ENCODE assay signal across 33 cellular contexts in the genomic region with DNA sequence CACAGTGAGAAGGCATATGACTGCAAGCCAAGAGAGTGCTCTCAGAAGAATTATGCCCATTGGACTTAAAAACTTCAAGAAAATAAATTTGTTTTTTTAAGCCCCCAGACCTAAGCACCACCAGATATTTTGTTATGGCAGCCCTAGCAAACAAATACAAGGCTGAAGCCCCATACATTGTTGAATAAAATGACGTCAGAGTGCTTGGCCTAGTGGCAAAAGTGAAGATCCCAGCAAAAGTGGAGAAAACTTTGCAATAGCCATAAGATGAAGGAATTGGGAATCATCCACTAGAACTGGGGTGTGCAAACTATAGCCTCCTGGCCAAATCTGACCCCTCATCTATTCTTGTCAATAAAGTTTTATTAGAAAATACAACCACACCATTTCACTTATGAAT.
"Had no signal": no experiment of that assay in that cellular context is flagged by ENCODE, and none has a peak within 500 bp of the region (broad histone marks: within the 10 kb centered on the region; RNA-seq: fewer than 3 reads in every experiment).

No MANE protein-coding gene starts in this region.

- ATAC-seq: activated naive CD4-positive, alpha-beta T cell treated with anti-CD3 and anti-CD28 coated beads, Interleukin-2, amount 50 U/mL, for 72 hours; activated naive CD8-positive, alpha-beta T cell treated with anti-CD3 and anti-CD28 coated beads, Interleukin-2, amount 50 U/mL, for 24 hours; activated T-cell treated with anti-CD3 and anti-CD28 coated beads, Interleukin-2, amount 50 U/mL, for 4 hours; activated T-cell treated with anti-CD3 and anti-CD28 coated beads, Interleukin-2, amount 50 U/mL, for 72 hours; activated T-helper 17 cell treated with anti-CD3 and anti-CD28 coated beads, Interleukin-2, amount 50 U/mL, for 72 hours; body of pancreas had no signal

- DNase-seq: activated effector memory CD4-positive, alpha-beta T cell treated with anti-CD3 and anti-CD28 coated beads, Interleukin-2, amount 50 U/mL, for 16 hours; activated effector memory CD4-positive, alpha-beta T cell treated with Interleukin-2 at 50 U/mL for 16 hours; activated gamma-delta T cell; activated gamma-delta T cell treated with Interleukin-2 at 50 U/mL for 16 hours; activated naive CD4-positive, alpha-beta T cell; activated naive CD4-positive, alpha-beta T cell treated with anti-CD3 and anti-CD28 coated beads for 36 hours; activated naive CD4-positive, alpha-beta T cell treated with anti-CD3 and anti-CD28 coated beads, Interleukin-2, amount 10 ng/mL, durations not matched to agents 7 days and 5 days; activated naive CD4-positive, alpha-beta T cell treated with anti-CD3 and anti-CD28 coated beads, Interleukin-2, amount 50 U/mL, for 16 hours; activated naive CD4-positive, alpha-beta T cell treated with Interleukin-2 at 50 U/mL for 16 hours; activated naive CD8-positive, alpha-beta T cell treated with anti-CD3 and anti-CD28 coated beads for 36 hours; activated naive CD8-positive, alpha-beta T cell treated with anti-CD3 and anti-CD28 coated beads, Interleukin-2, amount 10 ng/mL, durations not matched to agents 7 days and 5 days; activated naive CD8-positive, alpha-beta T cell treated with anti-CD3 and anti-CD28 coated beads, Interleukin-2, amount 50 U/mL, for 24 hours; activated T-cell treated with anti-CD3 and anti-CD28 coated beads, Interleukin-2, amount 50 U/mL, for 24 hours; activated T-cell treated with anti-CD3 and anti-CD28 coated beads, Interleukin-2, amount 50 U/mL, for 4 hours; activated T-cell treated with anti-CD3 and anti-CD28 coated beads, Interleukin-2, amount 50 U/mL, for 48 hours; activated T-cell treated with anti-CD3 and anti-CD28 coated beads, Interleukin-2, amount 50 U/mL, for 72 hours; adrenal gland; amniotic stem cell; amygdala; anterior cingulate cortex; aorta; body of pancreas; brain microvascular endothelial cell; caudate nucleus; central memory CD4-positive, alpha-beta T cell; cerebellar nuclear complex had no signal

- H3K27ac ChIP-seq: adrenal gland, ascending aorta, body of pancreas, brain microvascular endothelial cell, breast epithelium, cardiac muscle cell had no signal

- FAIRE-seq: astrocyte, bronchial epithelial cell had no signal

- H3K4me3 ChIP-seq: adrenal gland, ascending aorta, body of pancreas, breast epithelium, cardiac muscle cell had no signal

- H3K9me3 ChIP-seq: adrenal gland, ascending aorta, body of pancreas, breast epithelium had no signal

- H3K4me1 ChIP-seq: adrenal gland, ascending aorta, body of pancreas, breast epithelium had no signal

- H3K27me3 ChIP-seq: adrenal gland, ascending aorta, body of pancreas, brain microvascular endothelial cell, breast epithelium, cardiac muscle cell had no signal

- H3K36me3 ChIP-seq: adrenal gland, ascending aorta, brain microvascular endothelial cell, breast epithelium, cardiac muscle cell had no signal
